27 cellular contexts compared by ENCODE assay signal in genomic region chr10:27948191-27948590, GRCh38. TPM values are rescaled to one million over a fixed set of nuclear protein-coding genes. Genes with fewer than 3 reads are reported as not detected.
"Had no signal": no experiment of that assay in that cellular context is flagged by ENCODE, and none has a peak within 500 bp of the region (broad histone marks: within the 10 kb centered on the region; RNA-seq: fewer than 3 reads in every experiment).

No MANE protein-coding gene starts in this region.

- H3K9me3 ChIP-seq: esophagus muscularis mucosa, lower lobe of right lung, spleen, thoracic aorta, uterus had no signal

- H3K36me3 ChIP-seq: esophagus muscularis mucosa, lower lobe of right lung, spleen, thoracic aorta, uterus had no signal

- DNase-seq: activated CD8-positive, alpha-beta T cell treated with anti-CD3 and anti-CD28 coated beads, Interleukin-2, amount 10 ng/mL, durations not matched to agents 7 days and 5 days; activated naive CD4-positive, alpha-beta T cell; activated T-cell treated with anti-CD3 and anti-CD28 coated beads for 4 hours; activated T-cell treated with anti-CD3 and anti-CD28 coated beads, Interleukin-2, amount 50 U/mL, for 72 hours; anterior cingulate cortex; dermis blood vessel endothelial cell; effector CD4-positive, alpha-beta T cell; foreskin fibroblast; head of caudate nucleus; hippocampal formation; lower lobe of right lung; mesenchymal stem cell; posterior cingulate gyrus; right cardiac atrium; spleen; stimulated activated naive CD4-positive, alpha-beta T cell treated with Interleukin-2 at 50 U/mL for 16 hours; T-helper 17 cell; T1000; trophoblast cell; uterus had no signal

- H3K4me1 ChIP-seq: esophagus muscularis mucosa, lower lobe of right lung, spleen had no signal

- H3K27me3 ChIP-seq: esophagus muscularis mucosa, spleen, uterus had no signal

- H3K4me3 ChIP-seq: esophagus muscularis mucosa, lower lobe of right lung, spleen, thoracic aorta, uterus had no signal

- ATAC-seq: activated CD8-positive, alpha-beta T cell treated with anti-CD3 and anti-CD28 coated beads, Interleukin-2, amount 10 ng/mL, durations not matched to agents 7 days and 5 days; activated naive CD4-positive, alpha-beta T cell treated with anti-CD3 and anti-CD28 coated beads, Interleukin-2, amount 50 U/mL, for 72 hours; activated T-cell treated with anti-CD3 and anti-CD28 coated beads, Interleukin-2, amount 50 U/mL, for 72 hours; left lobe of liver; natural killer cell treated with Interleukin-12 subunit alpha and Interleukin-12 subunit beta and Interleukin-15 and Interleukin-18, amount 100 ng/mL, for 72 hours; right cardiac atrium; T-helper 17 cell had no signal

RNA-seq across cellular contexts. Expression of gene ODAD2, which starts 50.7 kb away (rescaled TPM):
- total RNA-seq: activated CD8-positive, alpha-beta T cell treated with anti-CD3 and anti-CD28 coated beads, Interleukin-2, amount 10 ng/mL, durations not matched to agents 7 days and 5 days; bronchial epithelial cell; natural killer cell treated with Interleukin-12 subunit alpha and Interleukin-12 subunit beta and Interleukin-15 and Interleukin-18, amount 100 ng/mL, for 72 hours; subcutaneous adipose tissue had no signal
